ENCODE assay signal across 8 cellular contexts in the genomic region with DNA sequence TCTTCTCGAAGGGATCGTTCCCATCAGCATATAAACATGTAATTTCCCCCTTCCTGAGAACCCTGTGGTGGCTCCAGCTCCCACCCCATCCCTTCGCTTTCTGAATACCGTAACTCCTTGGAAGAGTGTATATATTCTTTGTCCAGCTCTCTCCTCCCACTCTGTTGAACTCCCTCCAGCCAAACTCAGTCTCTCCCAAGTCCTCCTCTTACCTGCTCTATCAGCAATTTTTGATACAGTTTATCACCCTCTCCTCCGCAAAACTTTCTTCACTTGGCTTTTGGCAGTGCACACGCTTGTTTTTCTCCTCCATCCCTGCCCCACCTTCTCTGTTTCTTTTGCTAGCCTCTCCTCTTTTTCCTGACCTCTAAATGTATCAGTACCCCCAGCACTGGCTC.
A peak's percentile ranks its signal among the peaks of the same experiment; 100 is the strongest.
DNase-seq lines count a peak whose midpoint lies in the region; ATAC-seq and TF ChIP-seq lines count a peak whose summit lies in the region.

No MANE protein-coding gene starts in this region.

- H3K4me1 Mint-ChIP-seq in CD8-positive, alpha-beta T cell (ENCODE audit: low read depth) = peaks cover 48% of the 10 kb centered on the region

- peaks cover 44% of the 10 kb centered on the region for H3K4me1 ChIP-seq in CD8-positive, alpha-beta T cell (ENCODE audit: insufficient read depth, low read length)
- H3K4me1 ChIP-seq in mucosa of descending colon (ENCODE audit: low read depth) = peaks cover 21% of the 10 kb centered on the region

- H3K27ac Mint-ChIP-seq in CD8-positive, alpha-beta T cell = peak overlapping the region; percentile 99

- ATAC-seq in CD8-positive, alpha-beta T cell = no peak
- ATAC-seq in omental fat pad (ENCODE audit: low FRiP score) (peak; percentile 67), HG02763 (IDR thresholded peaks at IDR 0.05; ENCODE audit: unreplicated experiment) (no peak), HG03432 (IDR thresholded peaks at IDR 0.05; ENCODE audit: unreplicated experiment) (no peak), mucosa of descending colon (no peak)

- H3K9me3 ChIP-seq in CD8-positive, alpha-beta T cell (ENCODE audit: low read length) = no peaks in the 10 kb centered on the region
- H3K9me3 ChIP-seq in mucosa of descending colon = no peaks in the 10 kb centered on the region

- H3K9me3 Mint-ChIP-seq in CD8-positive, alpha-beta T cell = no peaks in the 10 kb centered on the region

- intact Hi-C loops in CD8-positive, alpha-beta T cell (cut with DNase I, micrococcal nuclease) = loop anchor here (1.0 to 5.0 kb wide), 10 partner anchors 109 to 1647 kb away; a partner anchor contains a TSS
- intact Hi-C loops in mucosa of descending colon (cut with DNase I, micrococcal nuclease) = no loop called here

- peak overlapping the region; percentile 97 for H3K4me3 Mint-ChIP-seq in CD8-positive, alpha-beta T cell

- no peak for DNase-seq in CD8-positive, alpha-beta T cell
- DNase-seq in RWPE1 (ENCODE audit: low spot score) = no peak
- DNase-seq in erythroblast (lab: John Stamatoyannopoulos, UW) = no peak
- DNase-seq in omental fat pad (ENCODE audit: low spot score) = no peak
- DNase-seq in OCI-M1 (lab: John Stamatoyannopoulos, UW) = no peak
- no peak for DNase-seq in mucosa of descending colon

- H3K4me3 ChIP-seq in CD8-positive, alpha-beta T cell (ENCODE audit: low read depth, low read length) = peak overlapping the region; percentile 51
- no peak overlapping the region for H3K4me3 ChIP-seq in mucosa of descending colon

- no peaks in the 10 kb centered on the region for H3K27me3 Mint-ChIP-seq in CD8-positive, alpha-beta T cell (ENCODE audit: low read depth)

- no peak for TF ChIP-seq CTCF in CD8-positive, alpha-beta T cell (IDR thresholded peaks at IDR 0.05)
- TF ChIP-seq CTCF in RWPE1 (conservative IDR thresholded peaks at IDR 0.05; ENCODE audit: low read depth) = no peak
- TF ChIP-seq CTCF in omental fat pad (IDR thresholded peaks at IDR 0.05) = no peak
- TF ChIP-seq CTCF in mucosa of descending colon (IDR thresholded peaks at IDR 0.05) = no peak

- H3K36me3 ChIP-seq in CD8-positive, alpha-beta T cell (ENCODE audit: insufficient read depth, low read length) = no peaks in the 10 kb centered on the region
- no peaks in the 10 kb centered on the region for H3K36me3 ChIP-seq in mucosa of descending colon (ENCODE audit: low read depth)

- peaks cover 3% of the 10 kb centered on the region for H3K36me3 Mint-ChIP-seq in CD8-positive, alpha-beta T cell

- no peaks in the 10 kb centered on the region for H3K27me3 ChIP-seq in CD8-positive, alpha-beta T cell (ENCODE audit: insufficient read depth, low read length)

- CTCF ChIA-PET in CD8-positive, alpha-beta T cell (lab: Charles Lee) = interaction anchor here (1.0 kb wide), 1 partner anchor 139 kb away, joined by 3 read pairs; no protein-coding TSS in a partner anchor
- CTCF ChIA-PET in RWPE1 (lab: Yijun Ruan, JAX) = interaction anchor here (0.7 kb wide), 1 partner anchor 62 kb away, joined by 5 read pairs; no protein-coding TSS in a partner anchor

- peak; percentile 44 for TF ChIP-seq POLR2A in erythroblast (IDR thresholded peaks at IDR 0.05; ENCODE audit: low read length)

- H3K27ac ChIP-seq in CD8-positive, alpha-beta T cell (ENCODE audit: low read depth, low read length) = peak overlapping the region; percentile 64
- H3K27ac ChIP-seq in RWPE1 = peak overlapping the region; percentile 71

- POLR2A ChIA-PET in CD8-positive, alpha-beta T cell (lab: Charles Lee) = interaction anchor here (0.6 kb wide), 1 partner anchor 152 kb away, joined by 3 read pairs; no protein-coding TSS in a partner anchor
- POLR2A ChIA-PET in RWPE1 (lab: Yijun Ruan, JAX; ENCODE audit: low non-redundant PET) = no interaction called here

Comparison
In these comparisons a context has a peak if more than half of its experiments do, and no peak if none do; other contexts are left out.
1. intact Hi-C loops: an anchor here in CD8-positive, alpha-beta T cell (1.0 to 5.0 kb wide); none called in mucosa of descending colon.